9 cellular contexts compared by ENCODE assay signal in genomic region chr19:9935409-9936062, GRCh38.
DNase-seq lines count a peak whose midpoint lies in the region; ATAC-seq and TF ChIP-seq lines count a peak whose summit lies in the region.
"Had no signal": no experiment of that assay in that cellular context is flagged by ENCODE, and none has a peak within 500 bp of the region (broad histone marks: within the 10 kb centered on the region; RNA-seq: fewer than 3 reads in every experiment).

No MANE protein-coding gene starts in this region.

- H3K9ac ChIP-seq in iPS-20b (ENCODE audit: low read depth, low read length) = peak overlapping the region; percentile 63; the same call in 1 of the 2 replicates

- H3K36me3 Mint-ChIP-seq in T-helper 1 cell treated with Interleukin-12 subunit alpha and Interleukin-12 subunit beta and Interleukin-4 antibody, amounts not matched to agents 30 μg/mL and 1 μg/mL, for 36 hours (ENCODE audit: low read depth) = peaks cover 1% of the 10 kb centered on the region
- peaks cover 2 to 4% of the 10 kb centered on the region in 2 donors for H3K36me3 Mint-ChIP-seq in stimulated activated naive B cell treated with anti-CD40 and anti-IgM and Interleukin-4, amounts not matched to agents 10 μg/mL and 1 μg/mL and 100 μg/mL, for 72 hours

- no peaks in the 10 kb centered on the region for H3K36me3 ChIP-seq in iPS-20b (ENCODE audit: insufficient read depth, low read depth, low read length)

- DNase-seq in T-helper 1 cell (no peak), RKO (ENCODE audit: low spot score) (no peak), NCI-H2196 (lab: John Stamatoyannopoulos, UW; ENCODE audit: unreplicated experiment) (no peak), HK-2 (ENCODE audit: unreplicated experiment) (no peak)
- no peak for DNase-seq in stimulated activated naive B cell treated with anti-CD40 and anti-IgM and Interleukin-4, amounts not matched to agents 10 μg/mL and 1 μg/mL and 100 μg/mL, for 72 hours
- DNase-seq: NCI-H1092 treated with DMSO at 0.1 percent for 48 hours had no signal

- H3K27ac Mint-ChIP-seq in T-helper 1 cell treated with Interleukin-12 subunit alpha and Interleukin-12 subunit beta and Interleukin-4 antibody, amounts not matched to agents 30 μg/mL and 1 μg/mL, for 36 hours = no peak overlapping the region
- no peak overlapping the region for H3K27ac Mint-ChIP-seq in stimulated activated naive B cell treated with anti-CD40 and anti-IgM and Interleukin-4, amounts not matched to agents 10 μg/mL and 1 μg/mL and 100 μg/mL, for 72 hours

- H3K27ac ChIP-seq in VCaP = peak overlapping the region; percentile 46; the same call in 1 of the 2 replicates
- H3K27ac ChIP-seq in iPS-20b (ENCODE audit: low read length) = no peak overlapping the region

- H3K27me3 ChIP-seq in iPS-20b (ENCODE audit: insufficient read depth, low read length) = peaks cover 20% of the 10 kb centered on the region

- peaks cover 47% of the 10 kb centered on the region for H3K27me3 Mint-ChIP-seq in T-helper 1 cell treated with Interleukin-12 subunit alpha and Interleukin-12 subunit beta and Interleukin-4 antibody, amounts not matched to agents 30 μg/mL and 1 μg/mL, for 36 hours (ENCODE audit: low read depth)
- peaks cover 66 to 80% of the 10 kb centered on the region in 2 donors for H3K27me3 Mint-ChIP-seq in stimulated activated naive B cell treated with anti-CD40 and anti-IgM and Interleukin-4, amounts not matched to agents 10 μg/mL and 1 μg/mL and 100 μg/mL, for 72 hours

- H3K4me1 ChIP-seq in iPS-20b (ENCODE audit: insufficient read depth, low read length) = peaks cover 6% of the 10 kb centered on the region; the same call in 1 of the 2 replicates

- H3K9me3 ChIP-seq in iPS-20b (ENCODE audit: insufficient read depth, low read depth, low read length) = no peaks in the 10 kb centered on the region

- ATAC-seq in stimulated activated naive B cell treated with anti-CD40 and anti-IgM and Interleukin-4, amounts not matched to agents 10 μg/mL and 1 μg/mL and 100 μg/mL, for 72 hours (replicated peaks) = peak in 1 of 2 donors; percentile 35

- H3K4me1 Mint-ChIP-seq in T-helper 1 cell treated with Interleukin-12 subunit alpha and Interleukin-12 subunit beta and Interleukin-4 antibody, amounts not matched to agents 30 μg/mL and 1 μg/mL, for 36 hours (ENCODE audit: low read depth) = peaks cover 10% of the 10 kb centered on the region
- H3K4me1 Mint-ChIP-seq in stimulated activated naive B cell treated with anti-CD40 and anti-IgM and Interleukin-4, amounts not matched to agents 10 μg/mL and 1 μg/mL and 100 μg/mL, for 72 hours = peaks cover 23 to 37% of the 10 kb centered on the region in 2 donors

- no peak for TF ChIP-seq CTCF in VCaP (conservative IDR thresholded peaks at IDR 0.05)

- H3K4me3 ChIP-seq in iPS-20b (ENCODE audit: low read length) = peak overlapping the region; percentile 76

- no peaks in the 10 kb centered on the region for H3K9me3 Mint-ChIP-seq in T-helper 1 cell treated with Interleukin-12 subunit alpha and Interleukin-12 subunit beta and Interleukin-4 antibody, amounts not matched to agents 30 μg/mL and 1 μg/mL, for 36 hours
- H3K9me3 Mint-ChIP-seq in stimulated activated naive B cell treated with anti-CD40 and anti-IgM and Interleukin-4, amounts not matched to agents 10 μg/mL and 1 μg/mL and 100 μg/mL, for 72 hours = peaks cover 0 to 4% of the 10 kb centered on the region in 2 donors

- peak overlapping the region; percentile 47 for H3K4me3 Mint-ChIP-seq in T-helper 1 cell treated with Interleukin-12 subunit alpha and Interleukin-12 subunit beta and Interleukin-4 antibody, amounts not matched to agents 30 μg/mL and 1 μg/mL, for 36 hours
- H3K4me3 Mint-ChIP-seq in stimulated activated naive B cell treated with anti-CD40 and anti-IgM and Interleukin-4, amounts not matched to agents 10 μg/mL and 1 μg/mL and 100 μg/mL, for 72 hours = peak overlapping the region; percentile 44 to 48
